In genomic region chr1:248905949-248906740, GRCh38 we compare ENCODE assay signal across 8 cellular contexts. TPM values are rescaled to one million over a fixed set of nuclear protein-coding genes. Genes with fewer than 3 reads are reported as not detected.
A peak's percentile ranks its signal among the peaks of the same experiment; 100 is the strongest.
DNase-seq lines count a peak whose midpoint lies in the region; ATAC-seq and TF ChIP-seq lines count a peak whose summit lies in the region.

PGBD2 (plus strand) TSS chr1:248906235; CDS start chr1:248913863, 7,628 bp downstream.

- TF ChIP-seq CTCF in DOHH2 (IDR thresholded peaks at IDR 0.05; ENCODE audit: low read depth, low read length, poor library complexity, severe bottlenecking), result peak; percentile 76
- TF ChIP-seq CTCF in Peyer's patch (IDR thresholded peaks at IDR 0.05), result peak; percentile 21 to 86 (median 77)
- peak; percentile 46 for TF ChIP-seq CTCF in fibroblast of mammary gland (conservative IDR thresholded peaks at IDR 0.05; ENCODE audit: control insufficient read depth, insufficient read depth, low read depth, low read length)

- H3K9me3 ChIP-seq in DOHH2 (ENCODE audit: control insufficient read depth, insufficient read depth, low read length), result no peaks in the 10 kb centered on the region
- no peaks in the 10 kb centered on the region for H3K9me3 ChIP-seq in Peyer's patch

- H3F3A ChIP-seq in DOHH2 (ENCODE audit: control insufficient read depth, insufficient read depth), result no peaks in the 10 kb centered on the region

- peak within 1 kb of the TSS; percentile 98 for H3K27ac Mint-ChIP-seq in activated T-helper 1 cell treated with anti-CD3 and anti-CD28 coated beads, Interleukin-12 subunit alpha, Interleukin-12 subunit beta, Interleukin-2, Interleukin-4 antibody, amounts not matched to agents 30 ng/mL and 10 ng/mL and 1 ng/mL, durations not matched to agents 14 hours and 24 hours and 36 hours
- peak within 1 kb of the TSS; percentile 89 to 97 for H3K27ac Mint-ChIP-seq in natural killer cell treated with Interleukin-12 subunit alpha and Interleukin-12 subunit beta and Interleukin-15 and Interleukin-18, amount 100 ng/mL, for 72 hours

- H3K4me1 Mint-ChIP-seq in activated T-helper 1 cell treated with anti-CD3 and anti-CD28 coated beads, Interleukin-12 subunit alpha, Interleukin-12 subunit beta, Interleukin-2, Interleukin-4 antibody, amounts not matched to agents 30 ng/mL and 10 ng/mL and 1 ng/mL, durations not matched to agents 14 hours and 24 hours and 36 hours (ENCODE audit: low read depth), result peaks cover 51% of the 10 kb centered on the region
- H3K4me1 Mint-ChIP-seq in natural killer cell treated with Interleukin-12 subunit alpha and Interleukin-12 subunit beta and Interleukin-15 and Interleukin-18, amount 100 ng/mL, for 72 hours (ENCODE audit: low read depth in 2 of 2), result peaks cover 38 to 39% of the 10 kb centered on the region in 2 donors

- DNase-seq in KG1 (lab: John Stamatoyannopoulos, UW) (peak; percentile 90), Peyer's patch (peak; percentile 94 to 97 (median 97)), fibroblast of mammary gland (ENCODE audit: low read depth) (peak; percentile 89)
- DNase-seq in activated T-helper 1 cell treated with anti-CD3 and anti-CD28 coated beads, Interleukin-12 subunit alpha, Interleukin-12 subunit beta, Interleukin-2, Interleukin-4 antibody, amounts not matched to agents 30 ng/mL and 10 ng/mL and 1 ng/mL, durations not matched to agents 14 hours and 24 hours and 36 hours (ENCODE audit: low spot score), result peak; percentile 89
- peak; percentile 95 for DNase-seq in natural killer cell treated with Interleukin-12 subunit alpha and Interleukin-12 subunit beta and Interleukin-15 and Interleukin-18, amount 100 ng/mL, for 72 hours (ENCODE audit: low spot score)
- DNase-seq in stimulated activated naive CD4-positive, alpha-beta T cell treated with Interleukin-2 at 50 U/mL for 16 hours (lab: John Stamatoyannopoulos, UW), result peak; percentile 100

- peak; percentile 84 to 87 for TF ChIP-seq POLR2A in Peyer's patch (IDR thresholded peaks at IDR 0.05)

- peak within 1 kb of the TSS; percentile 95 for H3K4me3 Mint-ChIP-seq in activated T-helper 1 cell treated with anti-CD3 and anti-CD28 coated beads, Interleukin-12 subunit alpha, Interleukin-12 subunit beta, Interleukin-2, Interleukin-4 antibody, amounts not matched to agents 30 ng/mL and 10 ng/mL and 1 ng/mL, durations not matched to agents 14 hours and 24 hours and 36 hours
- peak within 1 kb of the TSS; percentile 94 for H3K4me3 Mint-ChIP-seq in natural killer cell treated with Interleukin-12 subunit alpha and Interleukin-12 subunit beta and Interleukin-15 and Interleukin-18, amount 100 ng/mL, for 72 hours

- H3K27ac ChIP-seq in DOHH2 (ENCODE audit: low read depth, low read length) (peak within 1 kb of the TSS; percentile 69), Peyer's patch (peak within 1 kb of the TSS; percentile 92 to 99 (median 94))

- H3K4me3 ChIP-seq in DOHH2 (ENCODE audit: low read length) (peak within 1 kb of the TSS; percentile 90), Peyer's patch (peak within 1 kb of the TSS; percentile 62 to 92 (median 66)), fibroblast of mammary gland (ENCODE audit: control insufficient read depth, low read depth, low read length) (peak within 1 kb of the TSS; percentile 78)

- peaks cover 20% of the 10 kb centered on the region for H3K27me3 Mint-ChIP-seq in activated T-helper 1 cell treated with anti-CD3 and anti-CD28 coated beads, Interleukin-12 subunit alpha, Interleukin-12 subunit beta, Interleukin-2, Interleukin-4 antibody, amounts not matched to agents 30 ng/mL and 10 ng/mL and 1 ng/mL, durations not matched to agents 14 hours and 24 hours and 36 hours (ENCODE audit: insufficient read depth)
- H3K27me3 Mint-ChIP-seq in natural killer cell treated with Interleukin-12 subunit alpha and Interleukin-12 subunit beta and Interleukin-15 and Interleukin-18, amount 100 ng/mL, for 72 hours, result peaks cover 0 to 15% of the 10 kb centered on the region in 2 donors

- H3K4me1 ChIP-seq in DOHH2 (ENCODE audit: control insufficient read depth, low read length) (peaks cover 20% of the 10 kb centered on the region), Peyer's patch (peaks cover 0 to 8% (median 3%) of the 10 kb centered on the region in 4 donors)

- peaks cover 42% of the 10 kb centered on the region for H3K79me2 ChIP-seq in DOHH2 (ENCODE audit: control insufficient read depth, low read length)

- intact Hi-C loops in activated T-helper 1 cell treated with anti-CD3 and anti-CD28 coated beads, Interleukin-12 subunit alpha, Interleukin-12 subunit beta, Interleukin-2, Interleukin-4 antibody, amounts not matched to agents 30 ng/mL and 10 ng/mL and 1 ng/mL, durations not matched to agents 14 hours and 24 hours and 36 hours (cut with micrococcal nuclease), result loop anchor here (1.0 kb wide), 6 partner anchors 19 to 80 kb away; partner anchors contain the start of genes ZNF672 and ZNF692

- H3K27me3 ChIP-seq in DOHH2 (ENCODE audit: control insufficient read depth, low read length) (no peaks in the 10 kb centered on the region), Peyer's patch (no peaks in the 10 kb centered on the region)

- ATAC-seq in GM21737 (IDR thresholded peaks at IDR 0.05; ENCODE audit: unreplicated experiment), result peak; percentile 93
- ATAC-seq in natural killer cell treated with Interleukin-12 subunit alpha and Interleukin-12 subunit beta and Interleukin-15 and Interleukin-18, amount 100 ng/mL, for 72 hours, result peak; percentile 95 to 96

- H3K36me3 ChIP-seq in DOHH2 (ENCODE audit: control insufficient read depth, low read length) (no peaks in the 10 kb centered on the region; the same call in 1 of the 2 replicates), Peyer's patch (peaks cover 0 to 4% (median 0%) of the 10 kb centered on the region in 3 donors)

- H3K4me2 ChIP-seq in DOHH2 (ENCODE audit: low read length), result peak within 1 kb of the TSS; percentile 95

- H3K9me3 Mint-ChIP-seq in activated T-helper 1 cell treated with anti-CD3 and anti-CD28 coated beads, Interleukin-12 subunit alpha, Interleukin-12 subunit beta, Interleukin-2, Interleukin-4 antibody, amounts not matched to agents 30 ng/mL and 10 ng/mL and 1 ng/mL, durations not matched to agents 14 hours and 24 hours and 36 hours, result no peaks in the 10 kb centered on the region
- no peaks in the 10 kb centered on the region for H3K9me3 Mint-ChIP-seq in natural killer cell treated with Interleukin-12 subunit alpha and Interleukin-12 subunit beta and Interleukin-15 and Interleukin-18, amount 100 ng/mL, for 72 hours

- H4K20me1 ChIP-seq in DOHH2 (ENCODE audit: control insufficient read depth, insufficient read depth, low read depth, low read length), result no peaks in the 10 kb centered on the region

- no peaks in the 10 kb centered on the region for H3K9me2 ChIP-seq in DOHH2 (replicated peaks; ENCODE audit: control insufficient read depth, low read length)

- peaks cover 6% of the 10 kb centered on the region for H3K36me3 Mint-ChIP-seq in activated T-helper 1 cell treated with anti-CD3 and anti-CD28 coated beads, Interleukin-12 subunit alpha, Interleukin-12 subunit beta, Interleukin-2, Interleukin-4 antibody, amounts not matched to agents 30 ng/mL and 10 ng/mL and 1 ng/mL, durations not matched to agents 14 hours and 24 hours and 36 hours (ENCODE audit: low read depth)
- H3K36me3 Mint-ChIP-seq in natural killer cell treated with Interleukin-12 subunit alpha and Interleukin-12 subunit beta and Interleukin-15 and Interleukin-18, amount 100 ng/mL, for 72 hours, result peaks cover 8% of the 10 kb centered on the region

RNA-seq across cellular contexts. Expression of gene PGBD2, which starts in this region (rescaled TPM):
- 10 to 100 TPM in 3 of 4 donors, 1 to 10 TPM in 1; 9.9 to 17.2 (median 14.4) TPM for total RNA-seq in Peyer's patch
- total RNA-seq in activated T-helper 1 cell treated with anti-CD3 and anti-CD28 coated beads, Interleukin-12 subunit alpha, Interleukin-12 subunit beta, Interleukin-2, Interleukin-4 antibody, amounts not matched to agents 30 ng/mL and 10 ng/mL and 1 ng/mL, durations not matched to agents 14 hours and 24 hours and 36 hours, result 7.2 and 8.4 TPM in 2 replicates
- 1 to 10 TPM; 6.9 to 7.2 TPM for total RNA-seq in natural killer cell treated with Interleukin-12 subunit alpha and Interleukin-12 subunit beta and Interleukin-15 and Interleukin-18, amount 100 ng/mL, for 72 hours

Comparison
In these comparisons a context has a peak if more than half of its experiments do, and no peak if none do; other contexts are left out.
1. Peak in every context shown above with its lines: DNase-seq, ATAC-seq, H3K4me3 ChIP-seq and H3K27ac ChIP-seq.